In the genomic region with DNA sequence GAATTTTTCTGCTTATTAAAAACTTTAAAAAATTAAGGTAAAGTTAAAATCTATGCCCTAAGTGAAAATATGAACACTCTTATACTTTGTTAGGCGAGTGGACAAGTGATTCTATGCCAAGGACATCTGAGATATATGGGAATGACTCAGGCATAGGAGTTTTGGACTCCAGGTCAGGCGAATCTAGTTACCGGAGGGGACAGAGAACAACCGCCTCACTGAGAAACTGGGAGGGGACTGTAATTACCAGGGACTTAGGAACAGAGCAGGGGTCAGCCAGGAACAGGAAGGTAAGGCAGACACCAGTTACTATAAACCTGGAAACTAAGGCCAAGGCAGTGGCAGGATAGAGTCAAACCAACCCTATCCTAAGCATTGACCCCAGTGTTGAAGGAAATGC, we compare ENCODE assay signal across 21 cellular contexts. TPM values are rescaled to one million over a fixed set of nuclear protein-coding genes. Genes with fewer than 3 reads are reported as not detected.
DNase-seq lines count a peak whose midpoint lies in the region; ATAC-seq and TF ChIP-seq lines count a peak whose summit lies in the region.
"Had no signal": no experiment of that assay in that cellular context is flagged by ENCODE, and none has a peak within 500 bp of the region (broad histone marks: within the 10 kb centered on the region; RNA-seq: fewer than 3 reads in every experiment).

No MANE protein-coding gene starts in this region.

- H3K36me3 Mint-ChIP-seq in endothelial cell (ENCODE audit: low read depth, unreplicated experiment), result no peaks in the 10 kb centered on the region
- no peaks in the 10 kb centered on the region for H3K36me3 Mint-ChIP-seq in neural crest cell (ENCODE audit: low read depth)
- H3K36me3 Mint-ChIP-seq in activated CD4-positive, alpha-beta T cell treated with anti-CD3 and anti-CD28 coated beads, Interleukin-2, amount 10 ng/mL, durations not matched to agents 7 days and 5 days (ENCODE audit: low read depth), result no peaks in the 10 kb centered on the region
- H3K36me3 Mint-ChIP-seq: CD8-positive, alpha-beta memory T cell had no signal

- H3K9me3 ChIP-seq in heart left ventricle, result no peaks in the 10 kb centered on the region
- H3K9me3 ChIP-seq in SK-N-MC (ENCODE audit: low read depth, low read length), result no peaks in the 10 kb centered on the region
- H3K9me3 ChIP-seq: SJSA1 had no signal

- CTCF ChIA-PET in activated CD4-positive, alpha-beta T cell treated with anti-CD3 and anti-CD28 coated beads, Interleukin-2, amount 10 ng/mL, durations not matched to agents 7 days and 5 days (lab: Charles Lee), result no interaction called here

- ATAC-seq in heart left ventricle (no peak), HG03095 (IDR thresholded peaks at IDR 0.05; ENCODE audit: unreplicated experiment) (no peak)

- H3K9ac ChIP-seq in SK-N-MC (ENCODE audit: insufficient read length), result no peak overlapping the region

- peak overlapping the region in 7 of 12 donors; percentile 9 to 79 (median 59) for H3K27ac ChIP-seq in heart left ventricle
- peak overlapping the region; percentile 94 for H3K27ac ChIP-seq in SK-N-MC
- H3K27ac ChIP-seq: 22Rv1, C4-2B, SJSA1 had no signal

- H3K4me3 ChIP-seq in heart left ventricle (no peak overlapping the region), SK-N-MC (no peak overlapping the region)
- H3K4me3 ChIP-seq: SJSA1 had no signal

- no peak for DNase-seq in heart left ventricle
- no peak for DNase-seq in cardiac septum (ENCODE audit: low spot score)
- DNase-seq in SK-N-MC (ENCODE audit: low read depth, low spot score), result no peak
- no peak for DNase-seq in endothelial cell (ENCODE audit: low spot score)
- DNase-seq in neural crest cell (ENCODE audit: low read depth, low spot score), result no peak
- no peak for DNase-seq in activated CD4-positive, alpha-beta T cell treated with anti-CD3 and anti-CD28 coated beads, Interleukin-2, amount 10 ng/mL, durations not matched to agents 7 days and 5 days
- DNase-seq in C1 segment of cervical spinal cord (lab: John Stamatoyannopoulos, UW), result no peak
- DNase-seq: AML-193; CD8-positive, alpha-beta memory T cell; H7; KBM-7; MM.1S; NCI-H1092; NCI-H2081; NCI-H2171 treated with DMSO at 0.1 percent for 48 hours; NCI-H524 treated with DMSO at 0.1 percent for 48 hours; NCI-H82 had no signal

- H3K27me3 ChIP-seq in heart left ventricle, result no peaks in the 10 kb centered on the region
- H3K27me3 ChIP-seq: SJSA1 had no signal

- TF ChIP-seq CTCF in heart left ventricle (IDR thresholded peaks at IDR 0.05) (no peak), endothelial cell (IDR thresholded peaks at IDR 0.05; ENCODE audit: unreplicated experiment) (no peak), neural crest cell (conservative IDR thresholded peaks at IDR 0.05) (no peak)

- no peak for TF ChIP-seq POLR2A in heart left ventricle (IDR thresholded peaks at IDR 0.05)

- peaks cover 3% of the 10 kb centered on the region for H3K27me3 Mint-ChIP-seq in endothelial cell (ENCODE audit: unreplicated experiment)
- no peaks in the 10 kb centered on the region for H3K27me3 Mint-ChIP-seq in neural crest cell (ENCODE audit: low read depth)
- H3K27me3 Mint-ChIP-seq in activated CD4-positive, alpha-beta T cell treated with anti-CD3 and anti-CD28 coated beads, Interleukin-2, amount 10 ng/mL, durations not matched to agents 7 days and 5 days, result peaks cover 2% of the 10 kb centered on the region

- 89 to 93% (median 92%) methylated on average over 4 of the region's 4 CpGs for WGBS in heart left ventricle, 4 donors

- H3K9me3 Mint-ChIP-seq in endothelial cell (ENCODE audit: unreplicated experiment) (no peaks in the 10 kb centered on the region), neural crest cell (no peaks in the 10 kb centered on the region)
- no peaks in the 10 kb centered on the region for H3K9me3 Mint-ChIP-seq in activated CD4-positive, alpha-beta T cell treated with anti-CD3 and anti-CD28 coated beads, Interleukin-2, amount 10 ng/mL, durations not matched to agents 7 days and 5 days
- H3K9me3 Mint-ChIP-seq: CD8-positive, alpha-beta memory T cell had no signal

- H3K4me1 ChIP-seq in heart left ventricle, result peaks cover 0 to 43% (median 14%) of the 10 kb centered on the region in 12 donors
- H3K4me1 ChIP-seq: SJSA1 had no signal

- H3K4me3 Mint-ChIP-seq in endothelial cell (ENCODE audit: unreplicated experiment) (no peak overlapping the region), neural crest cell (peak overlapping the region; percentile 18)
- H3K4me3 Mint-ChIP-seq in activated CD4-positive, alpha-beta T cell treated with anti-CD3 and anti-CD28 coated beads, Interleukin-2, amount 10 ng/mL, durations not matched to agents 7 days and 5 days, result no peak overlapping the region
- H3K4me3 Mint-ChIP-seq: CD8-positive, alpha-beta memory T cell had no signal

- peak overlapping the region; percentile 96 for H3K27ac Mint-ChIP-seq in endothelial cell (ENCODE audit: unreplicated experiment)
- H3K27ac Mint-ChIP-seq in neural crest cell (ENCODE audit: unreplicated experiment), result peak overlapping the region; percentile 51
- H3K27ac Mint-ChIP-seq in activated CD4-positive, alpha-beta T cell treated with anti-CD3 and anti-CD28 coated beads, Interleukin-2, amount 10 ng/mL, durations not matched to agents 7 days and 5 days, result no peak overlapping the region

- H3K36me3 ChIP-seq in heart left ventricle, result no peaks in the 10 kb centered on the region
- no peaks in the 10 kb centered on the region for H3K36me3 ChIP-seq in SK-N-MC (ENCODE audit: insufficient read depth, low read length)
- H3K36me3 ChIP-seq: SJSA1 had no signal

- POLR2A ChIA-PET in activated CD4-positive, alpha-beta T cell treated with anti-CD3 and anti-CD28 coated beads, Interleukin-2, amount 10 ng/mL, durations not matched to agents 7 days and 5 days (lab: Charles Lee), result no interaction called here

- H3K4me1 Mint-ChIP-seq in endothelial cell (ENCODE audit: unreplicated experiment), result peaks cover 34% of the 10 kb centered on the region
- H3K4me1 Mint-ChIP-seq in neural crest cell, result peaks cover 32% of the 10 kb centered on the region
- peaks cover 2% of the 10 kb centered on the region for H3K4me1 Mint-ChIP-seq in activated CD4-positive, alpha-beta T cell treated with anti-CD3 and anti-CD28 coated beads, Interleukin-2, amount 10 ng/mL, durations not matched to agents 7 days and 5 days
- H3K4me1 Mint-ChIP-seq: CD8-positive, alpha-beta memory T cell had no signal

- intact Hi-C loops in heart left ventricle (cut with DNase I), result loop anchor here in 1 of 10 donors (10.0 kb wide), 1 partner anchor 65 kb away; no protein-coding TSS in a partner anchor
- intact Hi-C loops in cardiac septum (cut with DNase I), result no loop called here

RNA-seq across cellular contexts. Expression of a gene that starts 16.8 kb away (rescaled TPM):
- 10 to 100 TPM; 19.1 to 78.6 (median 46.1) TPM for total RNA-seq in heart left ventricle
- polyA plus RNA-seq in heart left ventricle, result 10 to 100 TPM; 30.6 to 90.0 TPM
- total RNA-seq in cardiac septum, result 60.3 TPM
- 273 TPM for total RNA-seq in endothelial cell (ENCODE audit: unreplicated experiment)
- total RNA-seq in neural crest cell, result 123 and 147 TPM in 2 replicates
- total RNA-seq in activated CD4-positive, alpha-beta T cell treated with anti-CD3 and anti-CD28 coated beads, Interleukin-2, amount 10 ng/mL, durations not matched to agents 7 days and 5 days, result 100 to 1,000 TPM; 106 to 113 TPM
